27 cellular contexts compared by ENCODE assay signal in the genomic region with DNA sequence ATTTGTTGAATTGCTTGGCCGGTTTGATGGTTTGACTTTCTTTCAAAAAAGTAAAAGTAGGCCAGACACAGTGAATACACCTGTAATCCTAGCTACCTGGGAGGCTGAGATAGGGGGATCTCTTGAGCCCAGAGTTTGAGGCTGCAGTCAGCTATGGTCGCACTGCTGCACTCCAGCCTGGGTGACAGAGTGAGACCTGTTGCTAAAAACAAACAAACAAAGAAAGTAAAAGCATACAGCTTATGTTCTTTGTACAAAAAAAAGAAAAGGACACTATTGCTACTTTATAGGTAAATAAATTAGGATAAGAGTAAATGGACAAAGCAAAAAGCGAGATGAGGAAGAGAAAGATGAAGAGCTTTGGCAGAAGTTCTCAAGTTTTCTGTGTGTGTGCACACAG.
DNase-seq lines count a peak whose midpoint lies in the region; TF ChIP-seq lines count a peak whose summit lies in the region.
"Had no signal": no experiment of that assay in that cellular context is flagged by ENCODE, and none has a peak within 500 bp of the region (broad histone marks: within the 10 kb centered on the region; RNA-seq: fewer than 3 reads in every experiment).

No MANE protein-coding gene starts in this region.

- TF ChIP-seq CTCF in HEK293 (tag by site-specific recombination; IDR thresholded peaks at IDR 0.05), result no peak

- H3K36me3 ChIP-seq in HEK293 (ENCODE audit: control insufficient read depth in 2 of 2, insufficient read depth in 1 of 2, low read length in 2 of 2), result no peaks in the 10 kb centered on the region
- H3K36me3 ChIP-seq: BE2C; BLaER1; BLaER1 treated with 17β-estradiol and CSF1 and Interleukin-3, amounts not matched to agents 10 nM and 100 nM had no signal

- POLR2A ChIA-PET in HEK293 (lab: Yijun Ruan, JAX), result no interaction called here

- CTCF ChIA-PET in HEK293 (lab: Yijun Ruan, JAX), result interaction anchor here (1.0 kb wide), 1 partner anchor 55 kb away, joined by 5 read pairs; no protein-coding TSS in a partner anchor

- no peak for DNase-seq in SKM-1 treated with dmso at 0.1 percent for 144 hours (lab: John Stamatoyannopoulos, UW; ENCODE audit: unreplicated experiment)
- DNase-seq: 8988T; ACHN; AML-193; BE2C; C1 segment of cervical spinal cord; Caco-2; Calu3; CD4-positive, alpha-beta memory T cell; CD4-positive, alpha-beta T cell; CD4-positive, CD25-positive, alpha-beta regulatory T cell; CD8-positive, alpha-beta memory T cell; CD8-positive, alpha-beta T cell; COR-L47; DMS 273 treated with DMSO at 0.1 percent for 48 hours; DMS153; DMS53; DMS79; DMS79 treated with DMSO at 0.1 percent for 48 hours; DND-41; EL had no signal

- H3K9me3 ChIP-seq in HEK293 (ENCODE audit: control insufficient read depth, insufficient read depth, low read depth, low read length), result no peaks in the 10 kb centered on the region
- H3K9me3 ChIP-seq: A549, BE2C, BLaER1, Caco-2 had no signal

- no peak overlapping the region for H3K4me3 ChIP-seq in HEK293 (ENCODE audit: low read depth, low read length)
- H3K4me3 ChIP-seq: A549; BLaER1; BLaER1 treated with 17β-estradiol and CSF1 and Interleukin-3, amounts not matched to agents 10 nM and 100 nM had no signal

- no peaks in the 10 kb centered on the region for H3K4me1 ChIP-seq in HEK293 (ENCODE audit: control insufficient read depth, insufficient read depth, low read length)
- H3K4me1 ChIP-seq: A549; BE2C; BLaER1; BLaER1 treated with 17β-estradiol and CSF1 and Interleukin-3, amounts not matched to agents 10 nM and 100 nM; Caco-2 had no signal

- H3K27ac ChIP-seq in HEK293 (ENCODE audit: extremely low read depth, low read depth, low read length), result no peak overlapping the region
- H3K27ac ChIP-seq: 22Rv1; A549; BLaER1; BLaER1 treated with 17β-estradiol and CSF1 and Interleukin-3, amounts not matched to agents 10 nM and 100 nM; C4-2B had no signal

TF ChIP-seq in HEK293, 187 proteins besides CTCF, POLR2A, EP300 and RAD21:
- TF ChIP-seq ZNF830 (tag by site-specific recombination; IDR thresholded peaks at IDR 0.05; ENCODE audit: low read depth), result no peak
- no peak for TF ChIP-seq ZNF416 (tag by site-specific recombination; IDR thresholded peaks at IDR 0.05)
- no peak for TF ChIP-seq HOXA7 (CRISPR knock-in tag; IDR thresholded peaks at IDR 0.05; ENCODE audit: borderline replicate concordance)
- TF ChIP-seq SCRT1 (tag by site-specific recombination; IDR thresholded peaks at IDR 0.05; ENCODE audit: borderline replicate concordance), result peak; percentile 71
- peak; percentile 79 for TF ChIP-seq SCRT2 (tag by site-specific recombination; IDR thresholded peaks at IDR 0.05)
- no peak for TF ChIP-seq REPIN1 (tag by site-specific recombination; IDR thresholded peaks at IDR 0.05; ENCODE audit: low read depth)
